Comparison of ENCODE assay signal across 18 cellular contexts in the genomic region with DNA sequence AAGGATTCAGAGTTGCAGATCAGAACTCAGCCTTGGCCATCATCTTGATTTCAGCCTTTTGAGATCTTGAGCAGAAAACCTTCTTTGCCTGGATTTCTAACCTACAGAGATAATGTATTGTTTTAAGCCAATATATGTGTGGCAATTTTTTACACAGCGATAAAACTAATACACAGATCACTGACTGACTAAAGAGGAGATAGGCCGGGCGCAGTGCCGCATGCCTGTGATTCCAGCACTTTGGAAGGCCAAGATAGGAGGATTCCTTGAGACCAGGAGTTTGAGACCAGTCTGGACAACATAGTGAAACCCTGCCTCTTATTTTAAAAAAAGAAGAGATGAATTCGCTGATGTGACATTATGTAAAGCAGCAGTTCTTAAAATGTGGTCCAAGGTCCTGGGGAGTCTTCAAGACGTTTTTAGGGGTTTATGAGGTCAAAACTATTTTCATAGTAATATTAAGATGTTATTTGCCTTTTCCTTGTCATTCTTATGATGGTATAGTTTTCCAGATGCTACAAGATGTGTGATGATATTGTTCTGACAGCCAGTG. TPM values are rescaled to one million over a fixed set of nuclear protein-coding genes. Genes with fewer than 3 reads are reported as not detected.
DNase-seq lines count a peak whose midpoint lies in the region; ATAC-seq, FAIRE-seq and TF ChIP-seq lines count a peak whose summit lies in the region.
"Had no signal": no experiment of that assay in that cellular context is flagged by ENCODE, and none has a peak within 500 bp of the region (broad histone marks: within the 10 kb centered on the region; RNA-seq: fewer than 3 reads in every experiment).

No MANE protein-coding gene starts in this region.

- no peak for TF ChIP-seq POLR2A in A549 (IDR thresholded peaks at IDR 0.05; ENCODE audit: low read length)
- no peak for TF ChIP-seq POLR2A in IMR-90 (IDR thresholded peaks at IDR 0.05; ENCODE audit: low read depth, low read length)

- no peak overlapping the region for H4K5ac ChIP-seq in IMR-90 (ENCODE audit: low read depth, low read length)

- H3K27ac ChIP-seq in A549, result no peak overlapping the region
- no peak overlapping the region for H3K27ac ChIP-seq in IMR-90 (ENCODE audit: insufficient read depth, low read length)
- H3K27ac ChIP-seq in smooth muscle cell (ENCODE audit: low read depth), result peak overlapping the region; percentile 99
- no peak overlapping the region for H3K27ac ChIP-seq in tibial artery
- H3K27ac ChIP-seq: GM23248 had no signal

- H3K4ac ChIP-seq in IMR-90 (ENCODE audit: low read depth, low read length), result no peak overlapping the region

- H3K4me2 ChIP-seq in A549, result no peak overlapping the region
- H3K4me2 ChIP-seq in IMR-90 (ENCODE audit: low read depth, low read length), result no peak overlapping the region
- H3K4me2 ChIP-seq in smooth muscle cell, result peak overlapping the region; percentile 24

- H3K9me3 ChIP-seq in A549 (no peaks in the 10 kb centered on the region), IMR-90 (ENCODE audit: control insufficient read depth, insufficient read depth, low read length) (no peaks in the 10 kb centered on the region), smooth muscle cell (replicated peaks; ENCODE audit: low read depth) (no peaks in the 10 kb centered on the region), tibial artery (no peaks in the 10 kb centered on the region)
- H3K9me3 ChIP-seq: Caco-2, HAP-1 had no signal

- in situ Hi-C loops in IMR-90 (cut with MboI; ENCODE audit: low sequenced_read_pairs), result no loop called here

- TF ChIP-seq CTCF in A549 (IDR thresholded peaks at IDR 0.05) (no peak), IMR-90 (conservative IDR thresholded peaks at IDR 0.05; ENCODE audit: low read depth, low read length) (no peak), fibroblast of villous mesenchyme (IDR thresholded peaks at IDR 0.05; ENCODE audit: insufficient read depth, low read depth, low read length) (no peak), smooth muscle cell (IDR thresholded peaks at IDR 0.05; ENCODE audit: borderline replicate concordance, insufficient read depth, poor library complexity, severe bottlenecking) (no peak), tibial artery (IDR thresholded peaks at IDR 0.05) (no peak)

- no peaks in the 10 kb centered on the region for H4K20me1 ChIP-seq in IMR-90 (ENCODE audit: insufficient read depth, low read length)
- no peaks in the 10 kb centered on the region for H4K20me1 ChIP-seq in smooth muscle cell (ENCODE audit: low read depth)

- no TSS peak for BruUV-seq in IMR-90 (replicated peaks; lab: Mats Ljungman, UMichigan)

- H3K9me1 ChIP-seq in IMR-90 (ENCODE audit: insufficient read depth, low read length), result no peaks in the 10 kb centered on the region; the same call in 1 of the 2 replicates

- H3K36me3 ChIP-seq in IMR-90 (ENCODE audit: control insufficient read depth, insufficient read depth, low read length) (no peaks in the 10 kb centered on the region), smooth muscle cell (ENCODE audit: low read depth) (no peaks in the 10 kb centered on the region), tibial artery (no peaks in the 10 kb centered on the region)
- H3K36me3 ChIP-seq: HAP-1 had no signal

- CTCF ChIA-PET in A549 (lab: Yijun Ruan, JAX), result interaction anchor here (0.7 kb wide), 1 partner anchor 84 kb away, joined by 4 read pairs; no protein-coding TSS in a partner anchor
- CTCF ChIA-PET in IMR-90 (lab: Yijun Ruan, JAX), result no interaction called here

- no peak for DNase-seq in A549 (ENCODE audit: low read depth in 1 of 2, low spot score in 1 of 2)
- no peak for DNase-seq in IMR-90
- DNase-seq in fibroblast of villous mesenchyme (ENCODE audit: low read depth), result peak; percentile 54
- no peak for DNase-seq in smooth muscle cell (lab: John Stamatoyannopoulos, UW; ENCODE audit: unreplicated experiment)
- no peak for DNase-seq in tibial artery
- DNase-seq in SKM-1 treated with dmso at 0.1 percent for 144 hours (lab: John Stamatoyannopoulos, UW; ENCODE audit: unreplicated experiment), result no peak
- DNase-seq: 8988T; C1 segment of cervical spinal cord; Caco-2; CD4-positive, alpha-beta memory T cell; DMS153; DND-41; GM23248; HFFc6 had no signal

- no peak overlapping the region for H2BK120ac ChIP-seq in IMR-90 (ENCODE audit: low read depth, low read length)

- H3K4me3 ChIP-seq in A549, result no peak overlapping the region
- H3K4me3 ChIP-seq in IMR-90 (ENCODE audit: insufficient read depth, low read depth, low read length), result no peak overlapping the region
- H3K4me3 ChIP-seq in fibroblast of villous mesenchyme (ENCODE audit: low read depth, low read length), result no peak overlapping the region
- no peak overlapping the region for H3K4me3 ChIP-seq in smooth muscle cell
- no peak overlapping the region for H3K4me3 ChIP-seq in tibial artery
- H3K4me3 ChIP-seq: GM23248, HAP-1 had no signal

- H3K79me2 ChIP-seq in smooth muscle cell (ENCODE audit: low read depth), result no peaks in the 10 kb centered on the region

- H3K14ac ChIP-seq in IMR-90 (replicated peaks; ENCODE audit: low read depth, low read length), result no peak overlapping the region

- dilution Hi-C loops in IMR-90 (cut with HindIII; ENCODE audit: low sequenced_read_pairs, unreplicated experiment), result no loop called here

- no peak for FAIRE-seq in A549 (lab: Jason Lieb, UNC)
- FAIRE-seq: G401.6, GM12892 had no signal

- no peak overlapping the region for H2AFZ ChIP-seq in IMR-90 (replicated peaks; ENCODE audit: low read length, poor library complexity)
- H2AFZ ChIP-seq in smooth muscle cell (ENCODE audit: low read depth), result no peak overlapping the region
- H2AFZ ChIP-seq: GM23248 had no signal

- H2BK20ac ChIP-seq in IMR-90 (ENCODE audit: low read depth, low read length), result peak overlapping the region; percentile 23; the same call in 1 of the 2 replicates

- POLR2A ChIA-PET in A549 (lab: Yijun Ruan, JAX) (no interaction called here), IMR-90 (lab: Charles Lee; ENCODE audit: unreplicated experiment) (no interaction called here)

- no peak for TF ChIP-seq EP300 in A549 (IDR thresholded peaks at IDR 0.05)

- H2BK15ac ChIP-seq in IMR-90 (ENCODE audit: low read depth, low read length), result no peak overlapping the region

- no peak for ATAC-seq in A549
- ATAC-seq in IMR-90 (ENCODE audit: low read depth), result no peak
- no peak for ATAC-seq in HG03039 (IDR thresholded peaks at IDR 0.05; ENCODE audit: unreplicated experiment)

- H3K23ac ChIP-seq in IMR-90 (ENCODE audit: low read depth, low read length), result no peak overlapping the region

- no peak overlapping the region for H2AK9ac ChIP-seq in IMR-90 (replicated peaks; ENCODE audit: low read depth, low read length, poor library complexity)

- H3K27me3 ChIP-seq in IMR-90 (ENCODE audit: control insufficient read depth, insufficient read depth, low read length), result no peaks in the 10 kb centered on the region
- no peaks in the 10 kb centered on the region for H3K27me3 ChIP-seq in smooth muscle cell (ENCODE audit: low read depth)
- H3K27me3 ChIP-seq in tibial artery, result no peaks in the 10 kb centered on the region

- 84% methylated on average over 6 of the region's 6 CpGs for WGBS in A549 (ENCODE audit: missing lambda C conversion rate)
- 100% methylated on average over 3 of the region's 6 CpGs; no CpG with 5 or more reads in 1 of the 2 experiments for WGBS in IMR-90 (ENCODE audit: extremely low coverage in 2 of 2, insufficient read length in 1 of 2), 2 experiments
- 39% methylated on average over 6 of the region's 6 CpGs for WGBS in smooth muscle cell (ENCODE audit: low lambda C conversion rate)

- intact Hi-C loops in IMR-90 (cut with micrococcal nuclease), result no loop called here
- intact Hi-C loops in tibial artery (cut with DNase I; ENCODE audit: low total_unique reads), result no loop called here

- TF ChIP-seq RAD21 in A549 (conservative IDR thresholded peaks at IDR 0.05 in 1 of 2, IDR thresholded peaks at IDR 0.05 in 1 of 2), result no peak
- no peak for TF ChIP-seq RAD21 in IMR-90 (IDR thresholded peaks at IDR 0.05; ENCODE audit: low read length)

- no peak overlapping the region for H3K56ac ChIP-seq in IMR-90 (ENCODE audit: extremely low read depth, insufficient read depth, low read length)

- no peak overlapping the region for H4K8ac ChIP-seq in IMR-90 (ENCODE audit: low read depth in 2 of 2, low read length in 2 of 2)

- no peak overlapping the region for H2AK5ac ChIP-seq in IMR-90 (ENCODE audit: low read depth, low read length)

- H3K79me1 ChIP-seq in IMR-90 (ENCODE audit: low read depth in 1 of 2, low read length in 2 of 2), result no peaks in the 10 kb centered on the region

- no peak overlapping the region for H2BK5ac ChIP-seq in IMR-90 (ENCODE audit: low read depth, low read length, poor library complexity, severe bottlenecking)

- peaks cover 32% of the 10 kb centered on the region for H3F3A ChIP-seq in smooth muscle cell (ENCODE audit: low read depth)

- H3K9ac ChIP-seq in IMR-90 (ENCODE audit: low read depth, low read length), result no peak overlapping the region
- no peak overlapping the region for H3K9ac ChIP-seq in smooth muscle cell (ENCODE audit: low read depth)
- H3K9ac ChIP-seq: GM23248 had no signal

- H3K18ac ChIP-seq in IMR-90 (ENCODE audit: low read depth, low read length), result no peak overlapping the region

- H4K91ac ChIP-seq in IMR-90 (ENCODE audit: insufficient read depth, low read depth, low read length), result no peak overlapping the region

- H3K4me1 ChIP-seq in A549, result peaks cover under 1% of the 10 kb centered on the region; the same call in 2 of the 3 replicates
- peaks cover 14% of the 10 kb centered on the region for H3K4me1 ChIP-seq in IMR-90 (ENCODE audit: control insufficient read depth, insufficient read depth, low read length)
- H3K4me1 ChIP-seq in smooth muscle cell (ENCODE audit: low read depth), result peaks cover 32% of the 10 kb centered on the region
- H3K4me1 ChIP-seq in tibial artery, result peaks cover 0 to 32% (median 7%) of the 10 kb centered on the region in 4 donors

TF ChIP-seq in A549, 52 proteins besides CTCF, POLR2A, EP300 and RAD21:
- TF ChIP-seq MAFK (IDR thresholded peaks at IDR 0.05; ENCODE audit: partially characterized antibody) (peak; percentile 80), CBX2 (IDR thresholded peaks at IDR 0.05; ENCODE audit: borderline replicate concordance, low read depth) (no peak)

TF ChIP-seq in IMR-90, 13 proteins besides CTCF, POLR2A, EP300 and RAD21:
- TF ChIP-seq MAFK (IDR thresholded peaks at IDR 0.05; ENCODE audit: low read depth, low read length) (peak; percentile 89), MAZ (IDR thresholded peaks at IDR 0.05; ENCODE audit: borderline replicate concordance, low read depth, low read length) (no peak)
TF ChIP-seq in IMR-90: peak in this region for 1.

RNA-seq across cellular contexts. Expression of a gene that starts 50.2 kb away (rescaled TPM):
- polyA plus RNA-seq in A549 (2011; rRNA removed), result 59.8 and 61.6 TPM in 2 replicates
- 24.8 and 27.4 TPM in 2 replicates for polyA plus RNA-seq in A549 (2012; cell fraction: cytosol; rRNA removed)
- polyA plus RNA-seq in A549 (2012; cell fraction: nucleus; rRNA removed), result 12.9 and 13.7 TPM in 2 replicates
- polyA plus RNA-seq in A549 (2017; fragmentation: RNase III; extraction: RNeasy Plus Mini Kit Qiagen cat#74134 plus additional on column Dnase treatment), result 70.2 to 83.4 TPM (median 78.3 TPM) in 3 replicates
- 60.2 and 64.6 TPM in 2 replicates for polyA minus RNA-seq in A549 (2011; rRNA and poly(A)+ RNA removed)
- total RNA-seq in IMR-90 (2012; rRNA removed), result 552 and 592 TPM in 2 replicates
- polyA plus RNA-seq in IMR-90 (2012; rRNA removed), result 214 and 249 TPM in 2 replicates
- 118 and 124 TPM in 2 replicates for polyA plus RNA-seq in IMR-90 (2012; cell fraction: cytosol; rRNA removed)
- polyA plus RNA-seq in IMR-90 (2012; cell fraction: nucleus; rRNA removed; ENCODE audit: low replicate concordance), result 47.8 and 219 TPM in 2 replicates
- 354 and 485 TPM in 2 replicates for total RNA-seq in fibroblast of villous mesenchyme
- total RNA-seq in smooth muscle cell, result 467 and 525 TPM in 2 replicates
- 545 and 633 TPM in 2 replicates for polyA plus RNA-seq in smooth muscle cell
